1 cellular context compared by ENCODE assay signal in genomic region chr1:172882385-172882784, GRCh38.
TF ChIP-seq lines count a peak whose summit lies in the region.

No MANE protein-coding gene starts in this region.

TF ChIP-seq in IMR-90, 13 proteins besides CTCF, POLR2A, EP300 and RAD21:
- TF ChIP-seq NFE2L2 (IDR thresholded peaks at IDR 0.05; ENCODE audit: low read depth, low read length) (no peak), RFX5 (IDR thresholded peaks at IDR 0.05; ENCODE audit: low read depth, low read length) (no peak), SMC3 (IDR thresholded peaks at IDR 0.05; ENCODE audit: low read depth, low read length) (no peak), CEBPB (IDR thresholded peaks at IDR 0.05; ENCODE audit: low read depth, low read length) (no peak), USF2 (IDR thresholded peaks at IDR 0.05; ENCODE audit: low read depth, low read length) (no peak), FOS (IDR thresholded peaks at IDR 0.05; ENCODE audit: low read depth, low read length) (no peak), MAFK (IDR thresholded peaks at IDR 0.05; ENCODE audit: low read depth, low read length) (no peak), CHD1 (IDR thresholded peaks at IDR 0.05; ENCODE audit: low read depth, low read length) (no peak), MXI1 (IDR thresholded peaks at IDR 0.05; ENCODE audit: borderline replicate concordance, low read depth, low read length) (no peak), BHLHE40 (IDR thresholded peaks at IDR 0.05; ENCODE audit: low read depth, low read length) (no peak), ELK1 (IDR thresholded peaks at IDR 0.05; ENCODE audit: borderline replicate concordance, low read depth, low read length) (no peak), MAZ (IDR thresholded peaks at IDR 0.05; ENCODE audit: borderline replicate concordance, low read depth, low read length) (no peak), RCOR1 (IDR thresholded peaks at IDR 0.05; ENCODE audit: insufficient replicate concordance, low read length) (no peak)
